8 cellular contexts compared by ENCODE assay signal in the genomic region with DNA sequence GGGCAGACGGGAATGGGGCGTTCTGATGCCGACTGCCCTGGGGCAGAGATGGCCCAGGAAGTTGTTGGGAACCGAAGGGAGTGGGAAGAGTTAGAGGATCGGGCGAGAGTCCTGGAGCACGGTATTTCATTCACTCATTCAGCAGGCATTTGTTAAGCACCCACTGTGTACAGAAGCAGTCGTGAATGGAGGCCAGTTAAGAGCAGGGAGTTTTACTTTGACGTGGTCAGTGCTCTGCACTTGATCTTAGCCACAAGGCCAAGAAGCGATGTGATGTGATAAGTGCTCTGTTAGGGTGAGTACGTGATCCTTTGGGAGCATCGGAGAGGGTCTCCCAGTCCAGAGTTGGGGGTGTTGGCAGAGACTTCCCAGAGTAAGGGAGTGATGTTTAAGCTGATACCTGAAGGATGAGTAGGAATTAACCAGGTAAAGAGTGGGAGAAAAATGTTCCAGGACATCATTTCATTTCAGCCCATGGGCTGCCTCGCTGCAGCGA. TPM values are rescaled to one million over a fixed set of nuclear protein-coding genes. Genes with fewer than 3 reads are reported as not detected.
DNase-seq lines count a peak whose midpoint lies in the region; ATAC-seq, FAIRE-seq and TF ChIP-seq lines count a peak whose summit lies in the region.

No MANE protein-coding gene starts in this region.

- intact Hi-C loops in esophagus muscularis mucosa (cut with DNase I) (no loop called here), sigmoid colon (cut with DNase I) (no loop called here)

- no peak for TF ChIP-seq RAD21 in A549 (conservative IDR thresholded peaks at IDR 0.05 in 1 of 2, IDR thresholded peaks at IDR 0.05 in 1 of 2)

- H3K9me2 ChIP-seq in OCI-LY1 (ENCODE audit: low read depth, low read length): no peaks in the 10 kb centered on the region

- H3K27me3 ChIP-seq in OCI-LY1 (ENCODE audit: insufficient read depth, low read length): no peaks in the 10 kb centered on the region
- no peaks in the 10 kb centered on the region for H3K27me3 ChIP-seq in esophagus muscularis mucosa
- no peaks in the 10 kb centered on the region for H3K27me3 ChIP-seq in sigmoid colon

- H3K4me1 ChIP-seq in A549 (peaks cover 9% of the 10 kb centered on the region; the same call in 2 of the 3 replicates), OCI-LY1 (ENCODE audit: insufficient read depth, low read length, severe bottlenecking) (peaks cover 19% of the 10 kb centered on the region), esophagus muscularis mucosa (peaks cover 17 to 32% (median 24%) of the 10 kb centered on the region in 4 donors), sigmoid colon (peaks cover 0 to 23% (median 16%) of the 10 kb centered on the region in 4 donors)

- H3K9me3 ChIP-seq in A549 (no peaks in the 10 kb centered on the region), OCI-LY1 (ENCODE audit: low read length) (no peaks in the 10 kb centered on the region), esophagus muscularis mucosa (no peaks in the 10 kb centered on the region), sigmoid colon (no peaks in the 10 kb centered on the region)

- H3K4me2 ChIP-seq in A549 (peak overlapping the region; percentile 92), OCI-LY1 (ENCODE audit: low read length) (peak overlapping the region; percentile 96)

- H3K4me3 ChIP-seq in A549: peak overlapping the region; percentile 86
- peak overlapping the region; percentile 98 for H3K4me3 ChIP-seq in OCI-LY1 (ENCODE audit: low read depth, low read length, poor library complexity, severe bottlenecking)
- peak overlapping the region; percentile 73 to 93 (median 86) for H3K4me3 ChIP-seq in esophagus muscularis mucosa
- H3K4me3 ChIP-seq in sigmoid colon: peak overlapping the region; percentile 71 to 96 (median 88)

- no peak for TF ChIP-seq POLR2A in A549 (IDR thresholded peaks at IDR 0.05; ENCODE audit: low read length)
- no peak for TF ChIP-seq POLR2A in esophagus muscularis mucosa (IDR thresholded peaks at IDR 0.05; ENCODE audit: low read depth)
- no peak for TF ChIP-seq POLR2A in sigmoid colon (IDR thresholded peaks at IDR 0.05)

- H3K79me2 ChIP-seq in OCI-LY1 (ENCODE audit: insufficient read depth, low read length): peaks cover 8% of the 10 kb centered on the region; the same call in 1 of the 2 replicates

- peak overlapping the region; percentile 97 for H3K9ac ChIP-seq in OCI-LY1 (ENCODE audit: low read length)

- POLR2A ChIA-PET in A549 (lab: Yijun Ruan, JAX): no interaction called here

- ATAC-seq in A549 (peak in 1 of 2 experiments; percentile 4; a peak in 2 of 6 replicates), GM19463 (IDR thresholded peaks at IDR 0.05; ENCODE audit: unreplicated experiment) (peak; percentile 29)

- no peak for TF ChIP-seq CTCF in A549 (IDR thresholded peaks at IDR 0.05)
- no peak for TF ChIP-seq CTCF in OCI-LY1 (IDR thresholded peaks at IDR 0.05; ENCODE audit: low read length)
- no peak for TF ChIP-seq CTCF in esophagus muscularis mucosa (IDR thresholded peaks at IDR 0.05)
- TF ChIP-seq CTCF in sigmoid colon (IDR thresholded peaks at IDR 0.05): no peak

- peak overlapping the region; percentile 86 to 98 for H3K27ac ChIP-seq in A549
- no peak overlapping the region for H3K27ac ChIP-seq in OCI-LY1 (ENCODE audit: low read depth, low read length, poor library complexity, severe bottlenecking)
- peak overlapping the region; percentile 87 to 95 (median 90) for H3K27ac ChIP-seq in esophagus muscularis mucosa (replicated peaks in 1 of 4)
- H3K27ac ChIP-seq in sigmoid colon: peak overlapping the region; percentile 87 to 98 (median 90)

- TF ChIP-seq EP300 in A549 (IDR thresholded peaks at IDR 0.05) (no peak), esophagus muscularis mucosa (IDR thresholded peaks at IDR 0.05) (no peak), sigmoid colon (IDR thresholded peaks at IDR 0.05) (no peak)

- H3K36me3 ChIP-seq in OCI-LY1 (ENCODE audit: insufficient read depth, low read length): peaks cover 13% of the 10 kb centered on the region
- peaks cover 0 to 44% (median 22%) of the 10 kb centered on the region in 4 donors for H3K36me3 ChIP-seq in esophagus muscularis mucosa
- H3K36me3 ChIP-seq in sigmoid colon: peaks cover 0 to 38% (median 0%) of the 10 kb centered on the region in 4 donors

- CTCF ChIA-PET in A549 (lab: Yijun Ruan, JAX): interaction anchor here (1.4 kb wide), 1 partner anchor 28 kb away, joined by 4 read pairs; no protein-coding TSS in a partner anchor

- 27% methylated on average over 14 of the region's 14 CpGs for WGBS in A549 (ENCODE audit: missing lambda C conversion rate)
- 32% methylated on average over 14 of the region's 14 CpGs for WGBS in esophagus muscularis mucosa
- WGBS in sigmoid colon, 2 donors: 32 to 39% methylated on average over 14 of the region's 14 CpGs

- FAIRE-seq in A549 (lab: Jason Lieb, UNC): no peak

- no peaks in the 10 kb centered on the region for H3F3A ChIP-seq in OCI-LY1 (ENCODE audit: insufficient read depth, low read length)

- H4K20me1 ChIP-seq in OCI-LY1 (ENCODE audit: insufficient read depth, low read length): no peaks in the 10 kb centered on the region

- no peak overlapping the region for H2AFZ ChIP-seq in OCI-LY1 (ENCODE audit: low read length)

- no peak for DNase-seq in A549 (ENCODE audit: low read depth in 1 of 2, low spot score in 1 of 2)
- DNase-seq in esophagus muscularis mucosa (ENCODE audit: extremely low spot score): no peak
- DNase-seq in sigmoid colon: no peak
- DNase-seq in H4 (ENCODE audit: low spot score): no peak
- no peak for DNase-seq in NCI-H510A (lab: John Stamatoyannopoulos, UW)
- DNase-seq in NOMO-1 treated with dmso at 0.1 percent for 144 hours (lab: John Stamatoyannopoulos, UW; ENCODE audit: unreplicated experiment): no peak

TF ChIP-seq in A549, 52 proteins besides CTCF, POLR2A, EP300 and RAD21 (continues in another document):
- no peak for TF ChIP-seq SREBF2 (IDR thresholded peaks at IDR 0.05)
- TF ChIP-seq, protein P1, sequence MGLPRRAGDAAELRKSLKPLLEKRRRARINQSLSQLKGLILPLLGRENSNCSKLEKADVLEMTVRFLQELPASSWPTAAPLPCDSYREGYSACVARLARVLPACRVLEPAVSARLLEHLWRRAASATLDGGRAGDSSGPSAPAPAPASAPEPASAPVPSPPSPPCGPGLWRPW (IDR thresholded peaks at IDR 0.05): no peak
- TF ChIP-seq RARB (CRISPR knock-in tag; IDR thresholded peaks at IDR 0.05): no peak
- TF ChIP-seq, protein P2, sequence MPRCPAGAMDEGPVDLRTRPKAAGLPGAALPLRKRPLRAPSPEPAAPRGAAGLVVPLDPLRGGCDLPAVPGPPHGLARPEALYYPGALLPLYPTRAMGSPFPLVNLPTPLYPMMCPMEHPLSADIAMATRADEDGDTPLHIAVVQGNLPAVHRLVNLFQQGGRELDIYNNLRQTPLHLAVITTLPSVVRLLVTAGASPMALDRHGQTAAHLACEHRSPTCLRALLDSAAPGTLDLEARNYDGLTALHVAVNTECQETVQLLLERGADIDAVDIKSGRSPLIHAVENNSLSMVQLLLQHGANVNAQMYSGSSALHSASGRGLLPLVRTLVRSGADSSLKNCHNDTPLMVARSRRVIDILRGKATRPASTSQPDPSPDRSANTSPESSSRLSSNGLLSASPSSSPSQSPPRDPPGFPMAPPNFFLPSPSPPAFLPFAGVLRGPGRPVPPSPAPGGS (IDR thresholded peaks at IDR 0.05): no peak

RNA-seq across cellular contexts. Expression of a gene that starts 0.9 kb away (rescaled TPM):
- polyA plus RNA-seq in A549 (2011; rRNA removed): 17.1 and 20.2 TPM in 2 replicates
- polyA plus RNA-seq in A549 (2012; cell fraction: cytosol; rRNA removed): 18.3 and 21.1 TPM in 2 replicates
- 60.5 and 76.0 TPM in 2 replicates for polyA plus RNA-seq in A549 (2012; cell fraction: nucleus; rRNA removed)
- 17.1 to 20.1 TPM (median 19.6 TPM) in 3 replicates for polyA plus RNA-seq in A549 (2017; fragmentation: RNase III; extraction: RNeasy Plus Mini Kit Qiagen cat#74134 plus additional on column Dnase treatment)
- 19.6 and 21.2 TPM in 2 replicates for polyA minus RNA-seq in A549 (2011; rRNA and poly(A)+ RNA removed)
- 10 to 100 TPM in 3 of 4 donors, 1 to 10 TPM in 1; 7.1 to 17.2 (median 16.0) TPM for total RNA-seq in esophagus muscularis mucosa
- total RNA-seq in sigmoid colon: 10 to 100 TPM in 3 of 4 donors, 1 to 10 TPM in 1; 8.9 to 15.9 (median 12.4) TPM
- polyA plus RNA-seq in sigmoid colon: 10 to 100 TPM in 1 of 3 donors, 1 to 10 TPM in 2; 7.2 to 42.2 (median 7.9) TPM
- total RNA-seq in H4 (2014; rRNA removed; shearing (Covaris generic)): 10.2 and 13.1 TPM in 2 replicates

RNA-seq across cellular contexts. Expression of a gene that starts 24.3 kb away (rescaled TPM):
- 29.1 and 30.9 TPM in 2 replicates for polyA plus RNA-seq in A549 (2011; rRNA removed)
- polyA plus RNA-seq in A549 (2012; cell fraction: cytosol; rRNA removed): 24.7 and 37.8 TPM in 2 replicates
- 32.9 and 38.3 TPM in 2 replicates for polyA plus RNA-seq in A549 (2012; cell fraction: nucleus; rRNA removed)
- polyA plus RNA-seq in A549 (2017; fragmentation: RNase III; extraction: RNeasy Plus Mini Kit Qiagen cat#74134 plus additional on column Dnase treatment): 27.4 to 31.7 TPM (median 31.3 TPM) in 3 replicates
- polyA minus RNA-seq in A549 (2011; rRNA and poly(A)+ RNA removed): 18.4 and 18.9 TPM in 2 replicates
- total RNA-seq in esophagus muscularis mucosa: 100 to 1,000 TPM in 1 of 4 donors, 10 to 100 TPM in 3; 43.4 to 104 (median 73.9) TPM
- total RNA-seq in sigmoid colon: 10 to 100 TPM; 17.3 to 40.7 (median 22.0) TPM
- 10 to 100 TPM; 16.2 to 22.2 (median 16.7) TPM for polyA plus RNA-seq in sigmoid colon
- total RNA-seq in H4 (2014; rRNA removed; shearing (Covaris generic)): 33.4 and 46.1 TPM in 2 replicates

RNA-seq across cellular contexts. Expression of a gene that starts 34.0 kb away (rescaled TPM):
- 0.50 and 0.79 TPM in 2 replicates for polyA plus RNA-seq in A549 (2011; rRNA removed)
- polyA plus RNA-seq in A549 (2012; cell fraction: cytosol; rRNA removed): 1.0 and 1.3 TPM in 2 replicates
- polyA plus RNA-seq in A549 (2012; cell fraction: nucleus; rRNA removed): 1.2 TPM in 2 replicates
- 0.83 to 1.3 TPM (median 1.2 TPM) in 3 replicates for polyA plus RNA-seq in A549 (2017; fragmentation: RNase III; extraction: RNeasy Plus Mini Kit Qiagen cat#74134 plus additional on column Dnase treatment)
- polyA minus RNA-seq in A549 (2011; rRNA and poly(A)+ RNA removed): 0.29 and 0.37 TPM in 2 replicates
- total RNA-seq in esophagus muscularis mucosa: 10 to 100 TPM; 19.9 to 41.3 (median 34.8) TPM
- total RNA-seq in sigmoid colon: 10 to 100 TPM in 3 of 4 donors, 1 to 10 TPM in 1; 9.9 to 24.6 (median 21.4) TPM
- polyA plus RNA-seq in sigmoid colon: 1 to 10 TPM in 1 of 3 donors, under 1 TPM in 2; 0.46 to 5.0 (median 0.60) TPM
- total RNA-seq in H4 (2014; rRNA removed; shearing (Covaris generic)): not detected in 2 replicates

RNA-seq across cellular contexts. Expression of a gene that starts 50.8 kb away (rescaled TPM):
- polyA plus RNA-seq in A549 (2011; rRNA removed) (48.7 and 64.1 TPM in 2 replicates), A549 (2017; fragmentation: RNase III; extraction: RNeasy Plus Mini Kit Qiagen cat#74134 plus additional on column Dnase treatment) (58.4 to 72.3 TPM (median 70.3 TPM) in 3 replicates), sigmoid colon (10 to 100 TPM; 22.6 to 58.3 (median 31.8) TPM)
- 66.1 and 88.3 TPM in 2 replicates for polyA plus RNA-seq in A549 (2012; cell fraction: cytosol; rRNA removed)
- 77.6 and 78.7 TPM in 2 replicates for polyA plus RNA-seq in A549 (2012; cell fraction: nucleus; rRNA removed)
- 41.9 and 47.2 TPM in 2 replicates for polyA minus RNA-seq in A549 (2011; rRNA and poly(A)+ RNA removed)
- total RNA-seq in esophagus muscularis mucosa (10 to 100 TPM; 29.9 to 65.5 (median 36.3) TPM), sigmoid colon (10 to 100 TPM; 10.5 to 16.1 (median 12.2) TPM)
- 26.8 and 32.1 TPM in 2 replicates for total RNA-seq in H4 (2014; rRNA removed; shearing (Covaris generic))

Comparison
In these comparisons a context has a peak if more than half of its experiments do, and no peak if none do; other contexts are left out.
1. RNA of a gene that starts 34.0 kb away (total RNA-seq): 19.9 to 41.3 TPM in esophagus muscularis mucosa and 9.9 to 24.6 TPM in sigmoid colon; not detected in H4; every median in the first group is over 10 times any median in the second.
2. Peak in every context shown above with its lines, with median percentiles within 50 percentile points of each other: H3K4me3 ChIP-seq.